In genomic region chr2:62457555-62457954, GRCh38 we compare ENCODE assay signal across 9 cellular contexts.
DNase-seq lines count a peak whose midpoint lies in the region; ATAC-seq and TF ChIP-seq lines count a peak whose summit lies in the region.
"Had no signal": no experiment of that assay in that cellular context is flagged by ENCODE, and none has a peak within 500 bp of the region (broad histone marks: within the 10 kb centered on the region; RNA-seq: fewer than 3 reads in every experiment).

No MANE protein-coding gene starts in this region.

- H3K36me3 ChIP-seq in muscle layer of duodenum (ENCODE audit: control insufficient read depth in 1 of 2, insufficient read depth in 2 of 2, low read length in 2 of 2): no peaks in the 10 kb centered on the region

- no peaks in the 10 kb centered on the region for H3K9me3 Mint-ChIP-seq in central memory CD8-positive, alpha-beta T cell

- H3K4me1 ChIP-seq in muscle layer of duodenum (ENCODE audit: control insufficient read depth in 1 of 2, insufficient read depth in 2 of 2, low read length in 2 of 2): peaks cover 0 to 33% of the 10 kb centered on the region in 2 donors

- no peaks in the 10 kb centered on the region for H3K27me3 ChIP-seq in muscle layer of duodenum (ENCODE audit: low read depth, low read length)

- ATAC-seq in central memory CD8-positive, alpha-beta T cell (replicated peaks; ENCODE audit: extremely low read depth, poor library complexity, severe bottlenecking): no peak
- no peak for ATAC-seq in GM18502 (IDR thresholded peaks at IDR 0.05; ENCODE audit: poor library complexity, unreplicated experiment)

- peak overlapping the region; percentile 59 for H3K4me3 Mint-ChIP-seq in central memory CD8-positive, alpha-beta T cell

- H3K27me3 Mint-ChIP-seq in central memory CD8-positive, alpha-beta T cell: peaks cover 14% of the 10 kb centered on the region

- no peak overlapping the region for H3K27ac Mint-ChIP-seq in central memory CD8-positive, alpha-beta T cell (ENCODE audit: low read depth)

- TF ChIP-seq CTCF in 22Rv1 (IDR thresholded peaks at IDR 0.05): no peak

- no peaks in the 10 kb centered on the region for H3K36me3 Mint-ChIP-seq in central memory CD8-positive, alpha-beta T cell (ENCODE audit: insufficient read depth)

- no peaks in the 10 kb centered on the region for H3K9me3 ChIP-seq in muscle layer of duodenum (ENCODE audit: control insufficient read depth in 1 of 2, low read length in 2 of 2)

- H3K4me3 ChIP-seq in muscle layer of duodenum (ENCODE audit: low read depth in 1 of 2, low read length in 2 of 2): peak overlapping the region; percentile 51 to 81

- peak overlapping the region; percentile 44; the same call in 1 of the 2 replicates for H3K27ac ChIP-seq in 22Rv1
- peak overlapping the region; percentile 41 for H3K27ac ChIP-seq in muscle layer of duodenum (ENCODE audit: low read length)

- no peaks in the 10 kb centered on the region for H3K4me1 Mint-ChIP-seq in central memory CD8-positive, alpha-beta T cell

- DNase-seq in HuH-7.5 (ENCODE audit: low spot score): peak; percentile 57
- no peak for DNase-seq in central memory CD8-positive, alpha-beta T cell (ENCODE audit: low spot score in 2 of 2)
- DNase-seq in SIG-M5 (lab: John Stamatoyannopoulos, UW): no peak
- DNase-seq in activated CD8-positive, alpha-beta memory T cell treated with anti-CD3 and anti-CD28 coated beads, Interleukin-2, amount 50 U/mL, for 48 hours: no peak
- no peak for DNase-seq in midbrain (lab: John Stamatoyannopoulos, UW)
- DNase-seq: GF-D8 had no signal
